ENCODE assay signal across 11 cellular contexts in genomic region chr15:67548862-67549651, GRCh38. TPM values are rescaled to one million over a fixed set of nuclear protein-coding genes. Genes with fewer than 3 reads are reported as not detected.
DNase-seq lines count a peak whose midpoint lies in the region; ATAC-seq, FAIRE-seq and TF ChIP-seq lines count a peak whose summit lies in the region.
"Had no signal": no experiment of that assay in that cellular context is flagged by ENCODE, and none has a peak within 500 bp of the region (broad histone marks: within the 10 kb centered on the region; RNA-seq: fewer than 3 reads in every experiment).

No MANE protein-coding gene starts in this region.

- CTCF ChIA-PET in H1 (lab: Charles Lee; ENCODE audit: partially characterized antibody): interaction anchor here (1.0 to 2.0 kb wide), 5 partner anchors 9 to 672 kb away, joined by 3 to 8 read pairs (median 3); no protein-coding TSS in a partner anchor

- no peak overlapping the region for H4K8ac ChIP-seq in H1 (ENCODE audit: extremely low read depth, insufficient read depth, low read length)

- no peak overlapping the region for H2BK12ac ChIP-seq in H1 (ENCODE audit: low read depth, low read length)

- H2AK5ac ChIP-seq in H1 (ENCODE audit: low read depth, low read length): no peak overlapping the region

- peak overlapping the region; percentile 40; the same call in 2 of the 3 replicates for H3K4me3 Mint-ChIP-seq in GM23338

- H4K91ac ChIP-seq in H1 (replicated peaks; ENCODE audit: insufficient read length, low read length): no peak overlapping the region

- H3K4me3 ChIP-seq in GM23338 (0 out of 2 replicates have a peak overlapping the region, but pooled peaks have one; percentile 10), H1 (ENCODE audit: extremely low read depth in 1 of 4, insufficient read depth in 2 of 4, low read depth in 3 of 4, low read length in 4 of 4) (peak overlapping the region in 1 of 4 experiments; percentile 14; a peak in 1 of 8 replicates)

- POLR2A ChIA-PET in H1 (lab: Charles Lee; ENCODE audit: partially characterized antibody): interaction anchor here (0.7 to 1.7 kb wide), 6 partner anchors 9 to 668 kb away, joined by 3 to 5 read pairs (median 4); no protein-coding TSS in a partner anchor

- no peak overlapping the region for H3K56ac ChIP-seq in H1 (replicated peaks; ENCODE audit: insufficient read length, low read depth, low read length)

- no peak overlapping the region for H3K4ac ChIP-seq in H1 (replicated peaks; ENCODE audit: insufficient read length, low read depth, low read length)

- no peak overlapping the region for H4K5ac ChIP-seq in H1 (ENCODE audit: insufficient read length, low read depth, low read length)

- no peaks in the 10 kb centered on the region; the same call in 1 of the 2 replicates for H3K36me3 ChIP-seq in GM23338 (ENCODE audit: insufficient read depth)
- H3K36me3 ChIP-seq in H1 (ENCODE audit: control insufficient read depth in 2 of 4, insufficient read depth in 4 of 4, low read length in 3 of 4): peaks cover 0 to 8% (median 2%) of the 10 kb centered on the region in 4 experiments; a peak in 3 of 8 replicates

- peaks cover 5% of the 10 kb centered on the region; the same call in 2 of the 3 replicates for H3K36me3 Mint-ChIP-seq in GM23338 (ENCODE audit: low read depth)

- H3F3A ChIP-seq in GM23338 (replicated peaks; ENCODE audit: low read depth): no peaks in the 10 kb centered on the region

- no peak overlapping the region for H2BK120ac ChIP-seq in H1 (replicated peaks; ENCODE audit: low read depth, low read length)

- H3K23ac ChIP-seq in H1 (ENCODE audit: insufficient read length): no peak overlapping the region

- H3K23me2 ChIP-seq in H1 (ENCODE audit: low read depth, low read length): no peaks in the 10 kb centered on the region

- no peak for TF ChIP-seq EP300 in H1 (IDR thresholded peaks at IDR 0.05; ENCODE audit: borderline replicate concordance in 1 of 2, low read depth in 2 of 2, low read length in 2 of 2)

- no peak for FAIRE-seq in H1 (lab: Jason Lieb, UNC)

- ATAC-seq in GM23338 (peak; percentile 99), GM18520 (IDR thresholded peaks at IDR 0.05; ENCODE audit: unreplicated experiment) (no peak), esophagus mucosa (no peak), GM21360 (IDR thresholded peaks at IDR 0.05; ENCODE audit: unreplicated experiment) (no peak)
- ATAC-seq: foreskin keratinocyte had no signal

- TF ChIP-seq RAD21 in H1 (IDR thresholded peaks at IDR 0.05 in 1 of 2, conservative IDR thresholded peaks at IDR 0.05 in 1 of 2; ENCODE audit: low read depth in 2 of 2, low read length in 2 of 2): peak in 1 of 2 experiments; percentile 8; a peak in 2 of 4 replicates

- no peak overlapping the region for H3K18ac ChIP-seq in H1 (ENCODE audit: extremely low read depth, low read length)

- H3K9me3 ChIP-seq in H1 (ENCODE audit: insufficient read depth in 2 of 2, low read depth in 1 of 2, low read length in 1 of 2): no peaks in the 10 kb centered on the region

- H3K79me1 ChIP-seq in H1 (ENCODE audit: low read depth, low read length): peaks cover 2% of the 10 kb centered on the region; the same call in 1 of the 2 replicates

- peaks cover under 1% of the 10 kb centered on the region for H3K27me3 Mint-ChIP-seq in GM23338 (ENCODE audit: insufficient read depth, low read depth, poor library complexity)

- H3K9me2 ChIP-seq in GM23338 (ENCODE audit: insufficient read depth): no peaks in the 10 kb centered on the region

- H3K79me2 ChIP-seq in GM23338 (replicated peaks; ENCODE audit: insufficient read depth) (0 out of 2 replicates have a peak, but pooled peaks cover 4% of the 10 kb centered on the region), H1 (ENCODE audit: control insufficient read depth in 1 of 2, insufficient read depth in 2 of 2, low read length in 2 of 2) (no peaks in the 10 kb centered on the region)

- H3K27me3 ChIP-seq in GM23338 (ENCODE audit: insufficient read depth) (no peaks in the 10 kb centered on the region), H1 (replicated peaks in 1 of 4; ENCODE audit: control insufficient read depth in 3 of 4, extremely low read depth in 1 of 4, insufficient read depth in 3 of 4, low read length in 3 of 4) (no peaks in the 10 kb centered on the region)
- H3K27me3 ChIP-seq: foreskin keratinocyte had no signal

- DNase-seq in GM23338 (ENCODE audit: low spot score): peak; percentile 88
- DNase-seq in NCI-H2227 (lab: John Stamatoyannopoulos, UW; ENCODE audit: unreplicated experiment): peak; percentile 79
- peak; percentile 59 to 72 for DNase-seq in H1 (ENCODE audit: low read depth in 1 of 2, low spot score in 2 of 2)
- DNase-seq in nucleus accumbens (lab: John Stamatoyannopoulos, UW): peak in 49 of 56 donors; percentile 7 to 84 (median 46)
- DNase-seq in dermis blood vessel endothelial cell: no peak
- DNase-seq: foreskin keratinocyte; NK-92 treated with Interleukin-12 subunit alpha and Interleukin-12 subunit beta, amount 100 ng/mL, for 24 hours; stimulated activated CD4-positive, alpha-beta T cell treated with anti-CD3 and anti-CD28 coated beads, Interleukin-4, amount 100 ng/mL, for 1 hour had no signal

- H2BK15ac ChIP-seq in H1 (ENCODE audit: low read length): no peak overlapping the region

- H2AFZ ChIP-seq in GM23338 (no peak overlapping the region), H1 (ENCODE audit: low read length) (no peak overlapping the region)

- 41% methylated on average over 8 of the region's 8 CpGs; no CpG with 5 or more reads in 1 of the 2 experiments for WGBS in H1 (ENCODE audit: extremely low coverage in 1 of 2, insufficient coverage in 1 of 2, insufficient read length in 1 of 2, insufficient replicate concordance in 2 of 2, low coverage in 1 of 2, low lambda C conversion rate in 2 of 2, missing lambda C conversion rate in 1 of 2), 2 experiments

- no peak overlapping the region for H2BK20ac ChIP-seq in H1 (ENCODE audit: low read length)

- H3K9me3 Mint-ChIP-seq in GM23338: no peaks in the 10 kb centered on the region

- TF ChIP-seq POLR2A in H1 (IDR thresholded peaks at IDR 0.05; ENCODE audit: control extremely low read depth in 1 of 2, low read depth in 2 of 2, low read length in 2 of 2): no peak

- H3K4me1 ChIP-seq in GM23338 (ENCODE audit: insufficient read depth) (peaks cover 26% of the 10 kb centered on the region), H1 (replicated peaks in 1 of 4; ENCODE audit: control insufficient read depth in 3 of 4, insufficient read depth in 4 of 4, low read length in 3 of 4) (peaks cover 0 to 18% (median 6%) of the 10 kb centered on the region in 4 experiments; a peak in 6 of 7 replicates)
- H3K4me1 ChIP-seq: foreskin keratinocyte had no signal

- H3K4me1 Mint-ChIP-seq in GM23338: peaks cover 23% of the 10 kb centered on the region

- H4K20me1 ChIP-seq in GM23338 (replicated peaks; ENCODE audit: insufficient read depth) (no peaks in the 10 kb centered on the region), H1 (replicated peaks in 1 of 2; ENCODE audit: control insufficient read depth in 1 of 2, insufficient read depth in 2 of 2, low read length in 2 of 2) (no peaks in the 10 kb centered on the region)

- H3K4me2 ChIP-seq in GM23338 (peak overlapping the region; percentile 50), H1 (ENCODE audit: insufficient read depth in 1 of 2, low read depth in 2 of 2, low read length in 2 of 2) (peak overlapping the region; percentile 15 to 62; a peak in 3 of 4 replicates)

- H3K27ac ChIP-seq in GM23338 (ENCODE audit: low read depth) (no peak overlapping the region), H1 (ENCODE audit: low read depth, low read length) (no peak overlapping the region)
- H3K27ac ChIP-seq: foreskin keratinocyte had no signal

- H3K9ac ChIP-seq in H1 (replicated peaks in 1 of 4; ENCODE audit: extremely low read depth in 1 of 4, low read depth in 3 of 4, low read length in 3 of 4): no peak overlapping the region

- no peak overlapping the region for H2BK5ac ChIP-seq in H1 (ENCODE audit: low read depth, low read length)

- TF ChIP-seq CTCF in GM23338 (conservative IDR thresholded peaks at IDR 0.05; ENCODE audit: low read depth in 2 of 2) (no peak), H1 (IDR thresholded peaks at IDR 0.05; ENCODE audit: control extremely low read depth in 1 of 3, insufficient read depth in 1 of 3, low read depth in 1 of 3, low read length in 3 of 3) (no peak)

- H3K27ac Mint-ChIP-seq in GM23338: peak overlapping the region; percentile 66; the same call in 1 of the 2 replicates

- H3K14ac ChIP-seq in H1 (ENCODE audit: insufficient read length): no peak overlapping the region

TF ChIP-seq in GM23338, 12 proteins besides CTCF, POLR2A, EP300 and RAD21 (continues in another document):
- TF ChIP-seq POLR2AphosphoS5 (IDR thresholded peaks at IDR 0.05; ENCODE audit: low read depth): no peak
- no peak for TF ChIP-seq STAT1 (IDR thresholded peaks at IDR 0.05; ENCODE audit: unreplicated experiment)

TF ChIP-seq in H1, 55 proteins besides CTCF, POLR2A, EP300 and RAD21:
- TF ChIP-seq EGR1 (IDR thresholded peaks at IDR 0.05; ENCODE audit: borderline replicate concordance, low read depth, low read length): no peak

RNA-seq across cellular contexts. Expression of gene MAP2K5, which starts 6.6 kb away (rescaled TPM):
- total RNA-seq in GM23338 (2014; rRNA removed; shearing (Covaris generic)): 13.6 and 13.9 TPM in 2 replicates
- polyA plus RNA-seq in GM23338 (2016; fragmentation: Nextera tagmentation; extraction: Ambion mirVana): 5.7 and 6.5 TPM in 2 replicates
- 13.8 and 15.8 TPM in 2 replicates for total RNA-seq in H1 (2021; fragmentation: NEBNext Ultra II Directional; extraction: Animal tissue kit (Norgen Biotek cat#: 25700))
- polyA plus RNA-seq in H1 (2011; rRNA removed): 4.4 and 6.9 TPM in 2 replicates
- 3.5 TPM for polyA plus RNA-seq in H1 (2011; cell fraction: cytosol; rRNA removed)
- polyA plus RNA-seq in H1 (2011; cell fraction: nucleus; rRNA removed): 10.7 TPM
- 11.0 to 14.2 TPM (median 11.1 TPM) in 4 replicates for polyA plus RNA-seq in H1 (2012, experiment 1 of 2)
- 19.4 TPM for polyA plus RNA-seq in H1 (2012, experiment 2 of 2)
- polyA plus RNA-seq in H1 (2013, experiment 1 of 2): 12.1 TPM
- polyA plus RNA-seq in H1 (2013, experiment 2 of 2): 12.1 TPM
- 7.2 and 8.3 TPM in 2 replicates for polyA minus RNA-seq in H1 (2011; rRNA and poly(A)+ RNA removed)
- polyA minus RNA-seq in H1 (2011; cell fraction: cytosol; rRNA and poly(A)+ RNA removed): 6.9 TPM
- polyA minus RNA-seq in H1 (2011; cell fraction: nucleus; rRNA and poly(A)+ RNA removed): 24.8 TPM
- total RNA-seq in esophagus mucosa: 14.2 TPM
- 6.8 and 7.5 TPM in 2 replicates for total RNA-seq in dermis blood vessel endothelial cell

RNA-seq across cellular contexts. Expression of gene C15orf61, which starts 28.1 kb away (rescaled TPM):
- 1.8 and 2.8 TPM in 2 replicates for total RNA-seq in GM23338 (2014; rRNA removed; shearing (Covaris generic))
- polyA plus RNA-seq in GM23338 (2016; fragmentation: Nextera tagmentation; extraction: Ambion mirVana) (5.9 and 7.8 TPM in 2 replicates), H1 (2011; rRNA removed) (1.7 and 2.1 TPM in 2 replicates)
- total RNA-seq in H1 (2021; fragmentation: NEBNext Ultra II Directional; extraction: Animal tissue kit (Norgen Biotek cat#: 25700)): 2.0 and 3.0 TPM in 2 replicates
- polyA plus RNA-seq in H1 (2011; cell fraction: cytosol; rRNA removed): 1.2 TPM
- 1.3 TPM for polyA plus RNA-seq in H1 (2011; cell fraction: nucleus; rRNA removed)
- 0.88 to 1.8 TPM (median 1.0 TPM) in 4 replicates for polyA plus RNA-seq in H1 (2012, experiment 1 of 2)
- polyA plus RNA-seq in H1 (2012, experiment 2 of 2): 0.46 TPM
- polyA plus RNA-seq in H1 (2013, experiment 1 of 2): 1.8 TPM
- polyA plus RNA-seq in H1 (2013, experiment 2 of 2): 2.7 TPM
- polyA minus RNA-seq in H1 (2011; rRNA and poly(A)+ RNA removed): 1.1 and 2.0 TPM in 2 replicates
- 0.37 TPM for polyA minus RNA-seq in H1 (2011; cell fraction: cytosol; rRNA and poly(A)+ RNA removed)
- polyA minus RNA-seq in H1 (2011; cell fraction: nucleus; rRNA and poly(A)+ RNA removed): 3.9 TPM
- total RNA-seq in esophagus mucosa (2.8 TPM), dermis blood vessel endothelial cell (1.5 and 1.6 TPM in 2 replicates)
